8 cellular contexts compared by ENCODE assay signal in genomic region chr22:38203090-38203810, GRCh38. TPM values are rescaled to one million over a fixed set of nuclear protein-coding genes. Genes with fewer than 3 reads are reported as not detected.
A peak's percentile ranks its signal among the peaks of the same experiment; 100 is the strongest.
DNase-seq lines count a peak whose midpoint lies in the region; ATAC-seq and TF ChIP-seq lines count a peak whose summit lies in the region.

No MANE protein-coding gene starts in this region.

- 4 to 7% methylated on average over 19 of the region's 19 CpGs for WGBS in lung, 2 donors

- H3K9me3 ChIP-seq in lung (ENCODE audit: control insufficient read depth in 2 of 2, insufficient read depth in 1 of 2, low read length in 1 of 2) (no peaks in the 10 kb centered on the region), tibial artery (no peaks in the 10 kb centered on the region)

- H3K4me3 ChIP-seq in cardiac fibroblast (replicated peaks in 1 of 2; ENCODE audit: low read depth in 2 of 2, low read length in 2 of 2) (peak overlapping the region; percentile 80 to 91), lung (peak overlapping the region; percentile 78), tibial artery (peak overlapping the region; percentile 66 to 96)

- DNase-seq in NCI-H345 (lab: John Stamatoyannopoulos, UW), result peak; percentile 40
- no peak for DNase-seq in NCI-H345 treated with DMSO at 0.1 percent for 48 hours (lab: John Stamatoyannopoulos, UW; ENCODE audit: unreplicated experiment)
- DNase-seq in RPMI7951 (ENCODE audit: low read depth), result peak; percentile 35
- DNase-seq in cardiac fibroblast (ENCODE audit: low read depth in 2 of 2), result peak in 1 of 2 donors; percentile 58
- DNase-seq in lung (ENCODE audit: low spot score), result peak; percentile 63
- DNase-seq in tibial artery, result peak; percentile 57 to 82
- no peak for DNase-seq in C1 segment of cervical spinal cord (lab: John Stamatoyannopoulos, UW)

- H3K27me3 ChIP-seq in lung (ENCODE audit: control insufficient read depth, insufficient read depth) (no peaks in the 10 kb centered on the region), tibial artery (no peaks in the 10 kb centered on the region)

- intact Hi-C loops in tibial artery (cut with DNase I; ENCODE audit: low total_unique reads), result loop anchor here (5.0 to 10.0 kb wide), 2 partner anchors 44 to 112 kb away; partner anchors contain the start of gene CSNK1E

- TF ChIP-seq CTCF in cardiac fibroblast (IDR thresholded peaks at IDR 0.05; ENCODE audit: low read depth, low read length) (no peak), lung (IDR thresholded peaks at IDR 0.05; ENCODE audit: control extremely low read depth, extremely low read depth) (no peak), tibial artery (IDR thresholded peaks at IDR 0.05) (no peak)

- no peak for ATAC-seq in lung (ENCODE audit: insufficient read depth, low FRiP score)
- ATAC-seq in GM18870 (IDR thresholded peaks at IDR 0.05; ENCODE audit: unreplicated experiment), result no peak

- H3K27ac ChIP-seq in lung (ENCODE audit: low read depth in 1 of 2, low read length in 1 of 2), result peak overlapping the region; percentile 94 to 100
- H3K27ac ChIP-seq in tibial artery, result peak overlapping the region; percentile 96 to 100

- H3K36me3 ChIP-seq in lung (ENCODE audit: control insufficient read depth in 2 of 2, insufficient read depth in 2 of 2, low read length in 2 of 2) (peaks cover 0 to 6% of the 10 kb centered on the region in 2 donors), tibial artery (no peaks in the 10 kb centered on the region)

- peaks cover 3 to 18% of the 10 kb centered on the region in 2 donors for H3K4me1 ChIP-seq in lung (ENCODE audit: control insufficient read depth in 2 of 2, insufficient read depth in 2 of 2, low read length in 2 of 2)
- peaks cover 8 to 37% (median 31%) of the 10 kb centered on the region in 4 donors for H3K4me1 ChIP-seq in tibial artery

RNA-seq across cellular contexts. Expression of gene MAFF, which starts 1.5 kb away (rescaled TPM):
- total RNA-seq in RPMI7951 (2014; rRNA removed; shearing (Covaris generic)), result 6.4 and 9.1 TPM in 2 replicates
- total RNA-seq in lung, result 10 to 100 TPM; 30.0 to 43.9 TPM
- polyA plus RNA-seq in lung, result 10 to 100 TPM; 36.3 to 57.8 TPM

RNA-seq across cellular contexts. Expression of gene PLA2G6, which starts 21.6 kb away (rescaled TPM):
- total RNA-seq in RPMI7951 (2014; rRNA removed; shearing (Covaris generic)), result 3.7 and 6.8 TPM in 2 replicates
- total RNA-seq in lung, result 10 to 100 TPM; 36.8 to 73.5 TPM
- 10 to 100 TPM; 11.9 to 37.8 TPM for polyA plus RNA-seq in lung

Comparison
In these comparisons a context has a peak if more than half of its experiments do, and no peak if none do; other contexts are left out.
1. DNase-seq: peak in NCI-H345 (single experiment), RPMI7951 (single experiment), lung (single experiment) and tibial artery (2 of 2); none in NCI-H345 treated with DMSO at 0.1 percent for 48 hours (single experiment) and C1 segment of cervical spinal cord (0 of 14).
2. Peak in every context shown above with its lines, with median percentiles within 50 percentile points of each other: H3K4me3 ChIP-seq.